ENCODE assay signal across 1 cellular context in the genomic region with DNA sequence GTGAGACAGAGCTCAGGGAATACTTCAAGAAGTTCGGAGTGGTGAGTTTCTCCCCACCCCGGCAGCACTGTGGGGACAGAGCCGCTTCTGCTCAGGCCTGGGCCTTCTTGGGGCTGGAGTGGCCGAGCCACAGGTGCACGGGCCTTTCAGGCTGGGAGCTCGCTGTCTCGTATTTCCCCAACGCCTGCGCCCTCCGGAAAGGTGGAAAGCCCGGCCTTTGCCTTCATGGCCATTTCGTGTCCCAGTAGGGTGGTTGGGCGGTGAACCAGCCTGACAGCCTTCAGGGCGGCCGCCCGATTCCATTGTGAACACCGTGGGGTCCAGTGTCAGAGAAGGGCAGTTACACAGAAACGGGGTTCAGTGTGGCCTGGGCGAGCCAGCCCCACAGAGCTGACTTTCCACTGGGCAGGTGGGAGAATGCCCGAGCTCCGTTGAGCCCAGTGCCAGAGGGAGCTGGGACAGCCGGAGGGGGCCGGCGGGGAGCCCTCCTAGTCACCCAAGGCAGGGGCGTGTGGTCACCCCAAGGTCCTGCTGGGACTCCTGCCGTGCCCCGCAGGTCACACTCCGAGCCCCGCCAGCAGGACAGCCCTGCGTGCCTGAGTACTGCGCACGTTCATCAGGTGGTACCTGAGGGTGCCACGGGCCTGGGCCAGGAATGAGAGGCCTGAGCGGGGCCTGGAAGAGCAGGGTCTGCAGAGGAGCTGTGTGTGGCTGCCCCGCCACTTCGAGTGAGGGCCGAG.
TF ChIP-seq lines count a peak whose summit lies in the region.

No MANE protein-coding gene starts in this region.

TF ChIP-seq in HepG2, 621 proteins besides CTCF, POLR2A, EP300 and RAD21:
- TF ChIP-seq RBFOX2 (IDR thresholded peaks at IDR 0.05; ENCODE audit: low read depth, low read length) (peak; percentile 42; the same call in 1 of the 2 replicates), AGO2 (optimal IDR thresholded peaks at IDR 0.05; ENCODE audit: low read depth, low read length) (peak; percentile 89), MAZ (IDR thresholded peaks at IDR 0.05; ENCODE audit: borderline replicate concordance, low read depth, low read length) (no peak), MAZ (CRISPR knock-in tag; IDR thresholded peaks at IDR 0.05; ENCODE audit: low read depth) (no peak), RBM22 (optimal IDR thresholded peaks at IDR 0.05; ENCODE audit: low read length) (peak; percentile 80), HOXA5 (CRISPR knock-in tag; IDR thresholded peaks at IDR 0.05) (no peak)
